Comparison of ENCODE assay signal across 10 cellular contexts in genomic region chr9:97277953-97278352, GRCh38. TPM values are rescaled to one million over a fixed set of nuclear protein-coding genes. Genes with fewer than 3 reads are reported as not detected.
"Had no signal": no experiment of that assay in that cellular context is flagged by ENCODE, and none has a peak within 500 bp of the region (broad histone marks: within the 10 kb centered on the region; RNA-seq: fewer than 3 reads in every experiment).

No MANE protein-coding gene starts in this region.

- H3K9me3 Mint-ChIP-seq: HFFc6, IgD-negative memory B cell had no signal

- FAIRE-seq: HepG2 had no signal

- H3K4me1 Mint-ChIP-seq: IgD-negative memory B cell had no signal

- H3K27ac Mint-ChIP-seq: HFFc6, IgD-negative memory B cell had no signal

- DNase-seq: GOT3, H7, HFFc6, KBM-7 had no signal

- H3K4me2 ChIP-seq: KMS-11 had no signal

- H3K27me3 Mint-ChIP-seq: IgD-negative memory B cell had no signal

- H3K4me3 ChIP-seq: HAP-1 had no signal

- H3K4me1 ChIP-seq: HAP-1 had no signal

- ATAC-seq: HCT116, HepG2 had no signal

- H3K4me3 Mint-ChIP-seq: HFFc6, IgD-negative memory B cell had no signal

- H3K27ac ChIP-seq: HL-60, KMS-11 had no signal

RNA-seq across cellular contexts. Expression of gene CCDC180, which starts 29.5 kb away (rescaled TPM):
- polyA plus RNA-seq: IgD-negative memory B cell had no signal
